In genomic region chr11:119368121-119369034, GRCh38 we compare ENCODE assay signal across 9 cellular contexts. TPM values are rescaled to one million over a fixed set of nuclear protein-coding genes. Genes with fewer than 3 reads are reported as not detected.
DNase-seq lines count a peak whose midpoint lies in the region; ATAC-seq and TF ChIP-seq lines count a peak whose summit lies in the region.
"Had no signal": no experiment of that assay in that cellular context is flagged by ENCODE, and none has a peak within 500 bp of the region (broad histone marks: within the 10 kb centered on the region; RNA-seq: fewer than 3 reads in every experiment).

No MANE protein-coding gene starts in this region.

- no peak overlapping the region for H4K8ac ChIP-seq in IMR-90 (ENCODE audit: low read depth in 2 of 2, low read length in 2 of 2)

- H3K36me3 ChIP-seq in IMR-90 (ENCODE audit: control insufficient read depth, insufficient read depth, low read length): no peaks in the 10 kb centered on the region
- no peaks in the 10 kb centered on the region for H3K36me3 ChIP-seq in skeletal muscle satellite cell (ENCODE audit: insufficient read depth, low read length)
- H3K36me3 ChIP-seq: suprapubic skin had no signal

- peaks cover 71% of the 10 kb centered on the region for H3K27me3 Mint-ChIP-seq in activated naive CD4-positive, alpha-beta T cell treated with anti-CD3 and anti-CD28 coated beads, Interleukin-2, amount 10 ng/mL, durations not matched to agents 7 days and 5 days

- peak; percentile 34 for DNase-seq in IMR-90
- DNase-seq in RPMI8226: peak; percentile 87
- DNase-seq in left ventricle myocardium superior: peak; percentile 90
- DNase-seq in cerebellar cortex (ENCODE audit: low spot score): no peak
- no peak for DNase-seq in SW 1271 (lab: John Stamatoyannopoulos, UW)
- no peak for DNase-seq in GM10266 (ENCODE audit: extremely low spot score)
- no peak for DNase-seq in activated naive CD4-positive, alpha-beta T cell treated with anti-CD3 and anti-CD28 coated beads, Interleukin-2, amount 10 ng/mL, durations not matched to agents 7 days and 5 days

- H3K4me1 Mint-ChIP-seq in activated naive CD4-positive, alpha-beta T cell treated with anti-CD3 and anti-CD28 coated beads, Interleukin-2, amount 10 ng/mL, durations not matched to agents 7 days and 5 days: peaks cover 8% of the 10 kb centered on the region

- H3K9me3 ChIP-seq in IMR-90 (ENCODE audit: control insufficient read depth, insufficient read depth, low read length) (no peaks in the 10 kb centered on the region), skeletal muscle satellite cell (replicated peaks; ENCODE audit: low read length) (no peaks in the 10 kb centered on the region)
- H3K9me3 ChIP-seq: suprapubic skin had no signal

- no peak overlapping the region for H3K56ac ChIP-seq in IMR-90 (ENCODE audit: extremely low read depth, insufficient read depth, low read length)

- H4K5ac ChIP-seq in IMR-90 (ENCODE audit: low read depth, low read length): no peak overlapping the region

- H2AK5ac ChIP-seq in IMR-90 (ENCODE audit: low read depth, low read length): peak overlapping the region; percentile 52

- TF ChIP-seq CTCF in IMR-90 (conservative IDR thresholded peaks at IDR 0.05; ENCODE audit: low read depth, low read length) (no peak), GM10266 (IDR thresholded peaks at IDR 0.05; ENCODE audit: control insufficient read depth, insufficient read depth, low read depth, missing control alignments) (no peak)

- in situ Hi-C loops in IMR-90 (cut with MboI; ENCODE audit: low sequenced_read_pairs): loop anchor here (25.0 kb wide), 1 partner anchor 744 kb away; no protein-coding TSS in a partner anchor

- H2BK20ac ChIP-seq in IMR-90 (ENCODE audit: low read depth, low read length): peak overlapping the region; percentile 34

- H3K14ac ChIP-seq in IMR-90 (replicated peaks; ENCODE audit: low read depth, low read length): no peak overlapping the region

- H2BK5ac ChIP-seq in IMR-90 (ENCODE audit: low read depth, low read length, poor library complexity, severe bottlenecking): no peak overlapping the region

- CTCF ChIA-PET in IMR-90 (lab: Yijun Ruan, JAX): interaction anchor here (0.9 to 5.3 kb wide), 5 partner anchors 11 to 106 kb away, joined by 3 to 30 read pairs (median 4); partner anchors contain the start of gene USP2
- CTCF ChIA-PET in activated naive CD4-positive, alpha-beta T cell treated with anti-CD3 and anti-CD28 coated beads, Interleukin-2, amount 10 ng/mL, durations not matched to agents 7 days and 5 days (lab: Charles Lee): interaction anchor here (0.6 to 17.7 kb wide), 7 partner anchors 9 to 106 kb away, joined by 3 to 184 read pairs (median 4); partner anchors contain the start of gene USP2

- H3K4me3 Mint-ChIP-seq in activated naive CD4-positive, alpha-beta T cell treated with anti-CD3 and anti-CD28 coated beads, Interleukin-2, amount 10 ng/mL, durations not matched to agents 7 days and 5 days: no peak overlapping the region

- H3K9ac ChIP-seq in IMR-90 (ENCODE audit: low read depth, low read length) (no peak overlapping the region), skeletal muscle satellite cell (ENCODE audit: low read depth, low read length) (peak overlapping the region; percentile 15)

- no peak overlapping the region for H3K18ac ChIP-seq in IMR-90 (ENCODE audit: low read depth, low read length)

- peak overlapping the region; percentile 3 for H2AK9ac ChIP-seq in IMR-90 (replicated peaks; ENCODE audit: low read depth, low read length, poor library complexity)

- H2AFZ ChIP-seq in IMR-90 (replicated peaks; ENCODE audit: low read length, poor library complexity): peak overlapping the region; percentile 44

- no CpG with 5 or more reads among the region's 17 CpGs for WGBS in IMR-90 (ENCODE audit: extremely low coverage in 2 of 2, insufficient read length in 1 of 2), 2 experiments

- H3K27ac Mint-ChIP-seq in activated naive CD4-positive, alpha-beta T cell treated with anti-CD3 and anti-CD28 coated beads, Interleukin-2, amount 10 ng/mL, durations not matched to agents 7 days and 5 days: no peak overlapping the region

- no peaks in the 10 kb centered on the region for H3K9me3 Mint-ChIP-seq in activated naive CD4-positive, alpha-beta T cell treated with anti-CD3 and anti-CD28 coated beads, Interleukin-2, amount 10 ng/mL, durations not matched to agents 7 days and 5 days

- no peak for TF ChIP-seq RAD21 in IMR-90 (IDR thresholded peaks at IDR 0.05; ENCODE audit: low read length)

- H3K4ac ChIP-seq in IMR-90 (ENCODE audit: low read depth, low read length): peak overlapping the region; percentile 27; the same call in 1 of the 2 replicates

- no peak overlapping the region for H2BK120ac ChIP-seq in IMR-90 (ENCODE audit: low read depth, low read length)

- H3K36me3 Mint-ChIP-seq in activated naive CD4-positive, alpha-beta T cell treated with anti-CD3 and anti-CD28 coated beads, Interleukin-2, amount 10 ng/mL, durations not matched to agents 7 days and 5 days: no peaks in the 10 kb centered on the region

- H3K4me3 ChIP-seq in IMR-90 (ENCODE audit: insufficient read depth, low read depth, low read length) (no peak overlapping the region), skeletal muscle satellite cell (ENCODE audit: low read length) (peak overlapping the region; percentile 22)
- H3K4me3 ChIP-seq: suprapubic skin had no signal

- intact Hi-C loops in IMR-90 (cut with micrococcal nuclease) (loop anchor here (10.0 kb wide), 1 partner anchor 356 kb away; the partner anchor contains the start of gene NECTIN1), left ventricle myocardium superior (cut with micrococcal nuclease) (no loop called here)

- H3K27me3 ChIP-seq in IMR-90 (ENCODE audit: control insufficient read depth, insufficient read depth, low read length): no peaks in the 10 kb centered on the region
- H3K27me3 ChIP-seq in skeletal muscle satellite cell (ENCODE audit: control insufficient read depth, insufficient read depth, low read length): no peaks in the 10 kb centered on the region

- no peak overlapping the region for H3K27ac ChIP-seq in IMR-90 (ENCODE audit: insufficient read depth, low read length)
- H3K27ac ChIP-seq: suprapubic skin had no signal

- H4K91ac ChIP-seq in IMR-90 (ENCODE audit: insufficient read depth, low read depth, low read length): no peak overlapping the region

- H3K4me1 ChIP-seq in IMR-90 (ENCODE audit: control insufficient read depth, insufficient read depth, low read length) (peaks cover 20% of the 10 kb centered on the region), skeletal muscle satellite cell (ENCODE audit: control insufficient read depth, insufficient read depth, low read length) (peaks cover 67% of the 10 kb centered on the region)

- POLR2A ChIA-PET in IMR-90 (lab: Charles Lee; ENCODE audit: unreplicated experiment): no interaction called here

- H2BK15ac ChIP-seq in IMR-90 (ENCODE audit: low read depth, low read length): no peak overlapping the region

- TF ChIP-seq POLR2A in IMR-90 (IDR thresholded peaks at IDR 0.05; ENCODE audit: low read depth, low read length): no peak

- peaks cover 0 to 9% of the 10 kb centered on the region in 2 experiments; a peak in 1 of 4 replicates for H3K79me1 ChIP-seq in IMR-90 (ENCODE audit: low read depth in 1 of 2, low read length in 2 of 2)

- no peak overlapping the region for H3K23ac ChIP-seq in IMR-90 (ENCODE audit: low read depth, low read length)

- no TSS peak for BruUV-seq in IMR-90 (replicated peaks; lab: Mats Ljungman, UMichigan)

- H3K4me2 ChIP-seq in IMR-90 (ENCODE audit: low read depth, low read length): no peak overlapping the region; the same call in 1 of the 2 replicates
- H3K4me2 ChIP-seq in skeletal muscle satellite cell (ENCODE audit: low read length): peak overlapping the region; percentile 66

- ATAC-seq in IMR-90 (ENCODE audit: low read depth): peak; percentile 19
- ATAC-seq in left ventricle myocardium superior: peak; percentile 55

- dilution Hi-C loops in IMR-90 (cut with HindIII; ENCODE audit: low sequenced_read_pairs, unreplicated experiment): no loop called here

- H4K20me1 ChIP-seq in IMR-90 (ENCODE audit: insufficient read depth, low read length): no peaks in the 10 kb centered on the region

- H3K9me1 ChIP-seq in IMR-90 (ENCODE audit: insufficient read depth, low read length): peaks cover 20% of the 10 kb centered on the region

TF ChIP-seq in IMR-90, 13 proteins besides CTCF, POLR2A, EP300 and RAD21 (continues in another document):
- TF ChIP-seq RCOR1 (IDR thresholded peaks at IDR 0.05; ENCODE audit: insufficient replicate concordance, low read length) (no peak), MAZ (IDR thresholded peaks at IDR 0.05; ENCODE audit: borderline replicate concordance, low read depth, low read length) (no peak), NFE2L2 (IDR thresholded peaks at IDR 0.05; ENCODE audit: low read depth, low read length) (no peak)

RNA-seq across cellular contexts. Expression of gene USP2, which starts 13.1 kb away (rescaled TPM):
- under 0.01 and 0.18 TPM in 2 replicates for total RNA-seq in IMR-90 (2012; rRNA removed)
- 0.63 and 0.79 TPM in 2 replicates for polyA plus RNA-seq in IMR-90 (2012; rRNA removed)
- polyA plus RNA-seq in IMR-90 (2012; cell fraction: cytosol; rRNA removed): 0.25 and 0.74 TPM in 2 replicates
- polyA plus RNA-seq in IMR-90 (2012; cell fraction: nucleus; rRNA removed; ENCODE audit: low replicate concordance): 1.8 and 3.1 TPM in 2 replicates
- 173 TPM for total RNA-seq in left ventricle myocardium superior
- total RNA-seq in skeletal muscle satellite cell (2012; rRNA removed): 1.5 TPM in 1 of 2 replicates, not detected in the other

RNA-seq across cellular contexts. Expression of gene MFRP, which starts 21.9 kb away (rescaled TPM):
- total RNA-seq in IMR-90 (2012; rRNA removed): not detected in 2 replicates
- not detected in 2 replicates for polyA plus RNA-seq in IMR-90 (2012; rRNA removed)
- 0.02 and 0.05 TPM in 2 replicates for polyA plus RNA-seq in IMR-90 (2012; cell fraction: cytosol; rRNA removed)
- not detected in 2 replicates for polyA plus RNA-seq in IMR-90 (2012; cell fraction: nucleus; rRNA removed; ENCODE audit: low replicate concordance)
- total RNA-seq in left ventricle myocardium superior: not detected
- not detected in 2 replicates for total RNA-seq in skeletal muscle satellite cell (2012; rRNA removed)

RNA-seq across cellular contexts. Expression of gene C1QTNF5, which starts 27.7 kb away (rescaled TPM):
- 1.9 and 2.0 TPM in 2 replicates for total RNA-seq in IMR-90 (2012; rRNA removed)
- 5.4 and 5.8 TPM in 2 replicates for polyA plus RNA-seq in IMR-90 (2012; rRNA removed)
- polyA plus RNA-seq in IMR-90 (2012; cell fraction: cytosol; rRNA removed): 5.1 and 9.5 TPM in 2 replicates
- 5.6 and 7.4 TPM in 2 replicates for polyA plus RNA-seq in IMR-90 (2012; cell fraction: nucleus; rRNA removed; ENCODE audit: low replicate concordance)
- 14.4 TPM for total RNA-seq in left ventricle myocardium superior
- total RNA-seq in skeletal muscle satellite cell (2012; rRNA removed): 0.76 and 1.1 TPM in 2 replicates

RNA-seq across cellular contexts. Expression of gene RNF26, which starts 34.1 kb away (rescaled TPM):
- total RNA-seq in IMR-90 (2012; rRNA removed) (3.4 and 3.6 TPM in 2 replicates), left ventricle myocardium superior (13.2 TPM)
- polyA plus RNA-seq in IMR-90 (2012; rRNA removed): 36.7 and 38.1 TPM in 2 replicates
- polyA plus RNA-seq in IMR-90 (2012; cell fraction: cytosol; rRNA removed): 34.0 and 44.0 TPM in 2 replicates
- 7.8 and 14.3 TPM in 2 replicates for polyA plus RNA-seq in IMR-90 (2012; cell fraction: nucleus; rRNA removed; ENCODE audit: low replicate concordance)
- 4.8 and 6.1 TPM in 2 replicates for total RNA-seq in skeletal muscle satellite cell (2012; rRNA removed)

RNA-seq across cellular contexts. Expression of gene MCAM, which starts 51.4 kb away (rescaled TPM):
- total RNA-seq in IMR-90 (2012; rRNA removed): 131 and 165 TPM in 2 replicates
- polyA plus RNA-seq in IMR-90 (2012; rRNA removed): 79.4 and 95.1 TPM in 2 replicates
- polyA plus RNA-seq in IMR-90 (2012; cell fraction: cytosol; rRNA removed): 197 and 220 TPM in 2 replicates
- polyA plus RNA-seq in IMR-90 (2012; cell fraction: nucleus; rRNA removed; ENCODE audit: low replicate concordance): 58.2 and 150 TPM in 2 replicates
- 44.7 TPM for total RNA-seq in left ventricle myocardium superior
- total RNA-seq in skeletal muscle satellite cell (2012; rRNA removed): 11.4 and 11.8 TPM in 2 replicates

Comparison
In these comparisons a context has a peak if more than half of its experiments do, and no peak if none do; other contexts are left out.
1. DNase-seq: peak in IMR-90 (single experiment), RPMI8226 (single experiment) and left ventricle myocardium superior (single experiment); none in cerebellar cortex (single experiment), SW 1271 (0 of 2), GM10266 (single experiment) and activated naive CD4-positive, alpha-beta T cell treated with anti-CD3 and anti-CD28 coated beads, Interleukin-2, amount 10 ng/mL, durations not matched to agents 7 days and 5 days (single experiment).
2. RNA of gene USP2, which starts 13.1 kb away (total RNA-seq): 173 TPM in left ventricle myocardium superior (single experiment); under 0.01 to 0.18 TPM in IMR-90; every median in the first group is over 100 times any median in the second.